ENCODE assay signal across 1 cellular context in genomic region chr12:56315256-56315625, GRCh38.
TF ChIP-seq lines count a peak whose summit lies in the region.

No MANE protein-coding gene starts in this region.

TF ChIP-seq in IMR-90, 13 proteins besides CTCF, POLR2A, EP300 and RAD21 (continued from another document):
- TF ChIP-seq USF2 (IDR thresholded peaks at IDR 0.05; ENCODE audit: low read depth, low read length) (no peak), ELK1 (IDR thresholded peaks at IDR 0.05; ENCODE audit: borderline replicate concordance, low read depth, low read length) (no peak)
TF ChIP-seq in IMR-90: peak in this region for 0.
